ENCODE assay signal across 1 cellular context in the genomic region with DNA sequence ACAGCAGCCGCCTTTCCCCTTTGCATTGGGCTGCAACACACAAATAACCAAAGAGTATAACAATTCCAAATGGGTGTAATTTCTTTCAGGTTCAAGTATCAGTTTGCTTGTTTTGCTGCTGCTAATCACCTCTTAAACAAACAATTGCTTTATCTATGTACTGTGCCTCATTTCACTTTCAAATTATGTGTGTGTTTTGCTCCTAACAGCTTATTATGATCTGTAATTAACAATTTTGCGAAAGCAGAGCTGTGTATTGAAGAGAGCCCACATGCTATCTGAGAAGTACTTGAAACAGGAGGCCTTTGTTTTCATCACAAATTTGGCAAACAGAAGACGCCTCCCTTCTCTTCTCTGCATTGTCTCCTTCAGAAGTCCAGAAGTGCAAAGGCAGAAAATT.
TF ChIP-seq lines count a peak whose summit lies in the region.

No MANE protein-coding gene starts in this region.

TF ChIP-seq in GM23338, 12 proteins besides CTCF, POLR2A, EP300 and RAD21 (continued from another document):
- TF ChIP-seq ZNF462 (CRISPR knock-in tag; IDR thresholded peaks at IDR 0.05) = no peak
- no peak for TF ChIP-seq REST (IDR thresholded peaks at IDR 0.05; ENCODE audit: unreplicated experiment)
- TF ChIP-seq ZNF331 (CRISPR knock-in tag; IDR thresholded peaks at IDR 0.05; ENCODE audit: low read depth) = no peak
- no peak for TF ChIP-seq POLR2AphosphoS5 (IDR thresholded peaks at IDR 0.05; ENCODE audit: low read depth)
- TF ChIP-seq EZH2phosphoT487 (IDR thresholded peaks at IDR 0.05; ENCODE audit: unreplicated experiment) = no peak
- TF ChIP-seq JUNB (IDR thresholded peaks at IDR 0.05; ENCODE audit: unreplicated experiment) = no peak
- no peak for TF ChIP-seq STAT1 (IDR thresholded peaks at IDR 0.05; ENCODE audit: unreplicated experiment)
- TF ChIP-seq NANOG (IDR thresholded peaks at IDR 0.05; ENCODE audit: borderline replicate concordance) = no peak
